Comparison of ENCODE assay signal across 19 cellular contexts in the genomic region with DNA sequence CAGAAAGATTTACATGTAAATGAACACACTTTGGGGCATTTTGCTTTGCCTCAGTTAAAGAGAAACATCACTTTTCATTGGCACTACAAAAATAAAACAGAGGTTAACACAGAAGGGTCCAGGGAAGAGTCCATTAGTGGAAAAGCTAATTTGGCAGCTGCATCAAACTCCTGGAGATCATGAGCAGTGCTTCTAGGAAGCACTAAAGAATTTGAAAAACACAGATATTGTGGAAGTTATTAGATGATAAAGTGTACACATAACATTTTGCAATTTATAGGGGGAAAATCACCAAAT.
"Had no signal": no experiment of that assay in that cellular context is flagged by ENCODE, and none has a peak within 500 bp of the region (broad histone marks: within the 10 kb centered on the region; RNA-seq: fewer than 3 reads in every experiment).

No MANE protein-coding gene starts in this region.

- H3K4me3 Mint-ChIP-seq: IgD-negative memory B cell had no signal

- H3K27ac ChIP-seq: KMS-11, SJCRH30 had no signal

- H3K4me2 ChIP-seq: KMS-11 had no signal

- H3K4me1 ChIP-seq: SJCRH30 had no signal

- H3K27me3 Mint-ChIP-seq: IgD-negative memory B cell had no signal

- H3K36me3 Mint-ChIP-seq: IgD-negative memory B cell had no signal

- FAIRE-seq: K562 had no signal

- H3K27ac Mint-ChIP-seq: IgD-negative memory B cell had no signal

- H3K27me3 ChIP-seq: SJCRH30 had no signal

- H3K36me3 ChIP-seq: SJCRH30 had no signal

- ATAC-seq: K562 had no signal

- DNase-seq: Kasumi-1, MM.1S, NCI-H1092 treated with DMSO at 0.1 percent for 48 hours, NCI-H1436, NCI-H187, NCI-H2029, NCI-H2081 treated with DMSO at 0.1 percent for 48 hours, NCI-H2171, NCI-H226, NCI-H446, NCI-H510A, NCI-H524 treated with DMSO at 0.1 percent for 48 hours, NCI-H69, NCI-H774, SHP77 treated with DMSO at 0.1 percent for 48 hours had no signal

- H3K4me1 Mint-ChIP-seq: IgD-negative memory B cell had no signal

- H3K4me3 ChIP-seq: K562, SJCRH30 had no signal

- H3K9ac ChIP-seq: KMS-11 had no signal

- H3K9me3 ChIP-seq: SJCRH30 had no signal
